In genomic region chr7:131285558-131285957, GRCh38 we compare ENCODE assay signal across 19 cellular contexts. TPM values are rescaled to one million over a fixed set of nuclear protein-coding genes. Genes with fewer than 3 reads are reported as not detected.
DNase-seq lines count a peak whose midpoint lies in the region; ATAC-seq and TF ChIP-seq lines count a peak whose summit lies in the region.
"Had no signal": no experiment of that assay in that cellular context is flagged by ENCODE, and none has a peak within 500 bp of the region (broad histone marks: within the 10 kb centered on the region; RNA-seq: fewer than 3 reads in every experiment).

No MANE protein-coding gene starts in this region.

- no peak overlapping the region for H3K4me3 Mint-ChIP-seq in chondrocyte (ENCODE audit: unreplicated experiment)
- H3K4me3 Mint-ChIP-seq: activated naive CD8-positive, alpha-beta T cell; central memory CD8-positive, alpha-beta T cell had no signal

- peaks cover 2% of the 10 kb centered on the region for H3K9me3 Mint-ChIP-seq in chondrocyte (ENCODE audit: low read depth)
- peaks cover 0 to 17% of the 10 kb centered on the region in 2 donors for H3K9me3 Mint-ChIP-seq in activated naive CD4-positive, alpha-beta T cell treated with anti-CD3 and anti-CD28 coated beads, Interleukin-2, amount 50 U/mL, for 72 hours
- H3K9me3 Mint-ChIP-seq: central memory CD8-positive, alpha-beta T cell had no signal

- H3K36me3 ChIP-seq in right atrium auricular region (no peaks in the 10 kb centered on the region), stomach smooth muscle (ENCODE audit: control insufficient read depth in 2 of 2, insufficient read depth in 2 of 2, low read length in 2 of 2) (no peaks in the 10 kb centered on the region), Karpas-422 (ENCODE audit: insufficient read depth, low read length) (no peaks in the 10 kb centered on the region), WERI-Rb-1 (no peaks in the 10 kb centered on the region)
- H3K36me3 ChIP-seq: upper lobe of left lung had no signal

- no peak for ATAC-seq in activated naive CD4-positive, alpha-beta T cell treated with anti-CD3 and anti-CD28 coated beads, Interleukin-2, amount 50 U/mL, for 72 hours
- ATAC-seq: mucosa of descending colon had no signal

- H3K4me3 ChIP-seq in AG10803 (ENCODE audit: low read length) (no peak overlapping the region), right atrium auricular region (no peak overlapping the region), stomach smooth muscle (ENCODE audit: low read length in 2 of 2) (no peak overlapping the region), Karpas-422 (ENCODE audit: low read length) (no peak overlapping the region), WERI-Rb-1 (ENCODE audit: low read depth, low read length) (no peak overlapping the region)
- H3K4me3 ChIP-seq: mucosa of descending colon, upper lobe of left lung had no signal

- H3K9ac ChIP-seq in stomach smooth muscle (ENCODE audit: low read length in 2 of 2) (peak overlapping the region in 1 of 2 donors; percentile 13), Karpas-422 (ENCODE audit: low read length) (no peak overlapping the region)
- H3K9ac ChIP-seq: parathyroid adenoma had no signal

- TF ChIP-seq CTCF in AG10803 (conservative IDR thresholded peaks at IDR 0.05; ENCODE audit: low read length) (no peak), chondrocyte (IDR thresholded peaks at IDR 0.05) (no peak), right atrium auricular region (IDR thresholded peaks at IDR 0.05) (no peak), WERI-Rb-1 (IDR thresholded peaks at IDR 0.05; ENCODE audit: low read depth, low read length) (no peak)

- H3K27ac Mint-ChIP-seq in chondrocyte (ENCODE audit: unreplicated experiment): peak overlapping the region; percentile 17
- H3K27ac Mint-ChIP-seq in activated naive CD4-positive, alpha-beta T cell treated with anti-CD3 and anti-CD28 coated beads, Interleukin-2, amount 50 U/mL, for 72 hours: no peak overlapping the region
- H3K27ac Mint-ChIP-seq: activated naive CD8-positive, alpha-beta T cell had no signal

- H3K27me3 ChIP-seq in right atrium auricular region (no peaks in the 10 kb centered on the region), stomach smooth muscle (ENCODE audit: control insufficient read depth in 1 of 2, insufficient read depth in 2 of 2, low read length in 2 of 2) (no peaks in the 10 kb centered on the region), Karpas-422 (ENCODE audit: low read length) (no peaks in the 10 kb centered on the region), WERI-Rb-1 (ENCODE audit: insufficient read depth, low read depth, severe bottlenecking) (no peaks in the 10 kb centered on the region)
- H3K27me3 ChIP-seq: upper lobe of left lung had no signal

- H3K79me2 ChIP-seq in Karpas-422 (ENCODE audit: low read length): no peaks in the 10 kb centered on the region
- H3K79me2 ChIP-seq: parathyroid adenoma had no signal

- no peaks in the 10 kb centered on the region for H3K27me3 Mint-ChIP-seq in chondrocyte (ENCODE audit: low read depth)
- H3K27me3 Mint-ChIP-seq: activated naive CD8-positive, alpha-beta T cell; central memory CD8-positive, alpha-beta T cell had no signal

- DNase-seq in AG10803 (ENCODE audit: low read depth) (peak; percentile 59), chondrocyte (ENCODE audit: low spot score) (no peak), right atrium auricular region (ENCODE audit: low spot score) (no peak), Karpas-422 (no peak), WERI-Rb-1 (no peak)
- DNase-seq in activated naive CD4-positive, alpha-beta T cell treated with anti-CD3 and anti-CD28 coated beads, Interleukin-2, amount 50 U/mL, for 72 hours (ENCODE audit: low spot score in 2 of 2): no peak
- DNase-seq in activated effector memory CD4-positive, alpha-beta T cell treated with Interleukin-2 at 50 U/mL for 16 hours: no peak
- DNase-seq: glutamatergic neuron, GOT3, islet precursor cell, NCI-H1436, SHP77, T-helper 2 cell, upper lobe of left lung had no signal

- H2AFZ ChIP-seq in Karpas-422 (ENCODE audit: low read length): no peak overlapping the region
- H2AFZ ChIP-seq: parathyroid adenoma had no signal

- H4K20me1 ChIP-seq in Karpas-422 (ENCODE audit: insufficient read depth, low read depth, low read length): no peaks in the 10 kb centered on the region

- peaks cover 0 to 25% of the 10 kb centered on the region in 2 donors for H3K4me1 ChIP-seq in right atrium auricular region
- H3K4me1 ChIP-seq in stomach smooth muscle (ENCODE audit: control insufficient read depth, insufficient read depth, low read length): peaks cover 7% of the 10 kb centered on the region
- H3K4me1 ChIP-seq in Karpas-422 (ENCODE audit: low read length): no peaks in the 10 kb centered on the region
- H3K4me1 ChIP-seq: parathyroid adenoma had no signal

- H3K9me2 ChIP-seq in Karpas-422 (replicated peaks; ENCODE audit: insufficient read depth, low read length): no peaks in the 10 kb centered on the region

- H3K4me2 ChIP-seq in Karpas-422 (ENCODE audit: low read depth, low read length, poor library complexity, severe bottlenecking): no peak overlapping the region

- peaks cover 17% of the 10 kb centered on the region for H3K4me1 Mint-ChIP-seq in chondrocyte (ENCODE audit: low read depth)
- H3K4me1 Mint-ChIP-seq: central memory CD8-positive, alpha-beta T cell had no signal

- H3K27ac ChIP-seq in right atrium auricular region (peak overlapping the region; percentile 68 to 87), stomach smooth muscle (ENCODE audit: low read length) (peak overlapping the region; percentile 46), Karpas-422 (ENCODE audit: low read length) (no peak overlapping the region), WERI-Rb-1 (no peak overlapping the region)
- H3K27ac ChIP-seq: parathyroid adenoma had no signal

- H3K9me3 ChIP-seq in right atrium auricular region (no peaks in the 10 kb centered on the region), stomach smooth muscle (ENCODE audit: control insufficient read depth in 2 of 2, low read length in 2 of 2) (no peaks in the 10 kb centered on the region), Karpas-422 (ENCODE audit: low read length) (no peaks in the 10 kb centered on the region), WERI-Rb-1 (ENCODE audit: severe bottlenecking) (no peaks in the 10 kb centered on the region)
- H3K9me3 ChIP-seq: mucosa of descending colon, upper lobe of left lung had no signal

- no peaks in the 10 kb centered on the region for H3K36me3 Mint-ChIP-seq in chondrocyte (ENCODE audit: low read depth)
- H3K36me3 Mint-ChIP-seq in activated naive CD4-positive, alpha-beta T cell treated with anti-CD3 and anti-CD28 coated beads, Interleukin-2, amount 50 U/mL, for 72 hours: peaks cover 0 to 12% of the 10 kb centered on the region in 2 donors

RNA-seq across cellular contexts. Expression of gene MKLN1, which starts 42.1 kb away (rescaled TPM):
- total RNA-seq in chondrocyte (33.4 to 43.8 TPM (median 33.8 TPM) in 3 replicates), right atrium auricular region (10 to 100 TPM; 27.4 to 28.5 TPM)
- 10 to 100 TPM; 48.9 to 54.2 TPM for total RNA-seq in activated naive CD4-positive, alpha-beta T cell treated with anti-CD3 and anti-CD28 coated beads, Interleukin-2, amount 50 U/mL, for 72 hours
- 17.2 and 70.8 TPM in 2 replicates for total RNA-seq in Karpas-422 (2014; rRNA removed; shearing (Covaris generic); ENCODE audit: low replicate concordance)

Comparison
In these comparisons a context has a peak if more than half of its experiments do, and no peak if none do; other contexts are left out.
1. H3K27ac ChIP-seq: peak in right atrium auricular region (2 of 2) and stomach smooth muscle (single experiment); none in Karpas-422 (single experiment) and WERI-Rb-1 (single experiment).